Comparison of ENCODE assay signal across 21 cellular contexts in the genomic region with DNA sequence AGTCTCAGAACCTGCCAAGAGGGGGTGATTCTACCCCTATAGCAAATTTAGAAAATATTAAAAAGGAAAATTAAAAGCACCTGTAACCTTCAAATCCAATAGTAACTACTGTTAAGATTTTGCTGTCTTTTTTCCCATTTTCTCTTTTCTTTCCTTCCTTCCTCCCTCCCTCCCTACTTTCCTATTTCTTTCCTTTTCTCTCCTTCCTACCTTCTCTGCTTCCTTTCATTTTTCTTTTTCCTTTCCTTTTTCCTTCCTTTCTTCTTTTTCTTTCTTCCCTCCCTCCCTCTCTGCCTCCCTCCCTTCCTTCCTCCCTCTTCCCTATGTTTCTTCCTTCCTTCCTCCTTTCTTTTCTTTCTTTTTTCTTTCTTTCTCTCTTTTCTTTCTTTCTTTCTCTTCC.
DNase-seq lines count a peak whose midpoint lies in the region; ATAC-seq, FAIRE-seq and TF ChIP-seq lines count a peak whose summit lies in the region.
"Had no signal": no experiment of that assay in that cellular context is flagged by ENCODE, and none has a peak within 500 bp of the region (broad histone marks: within the 10 kb centered on the region; RNA-seq: fewer than 3 reads in every experiment).

No MANE protein-coding gene starts in this region.

- H2AFZ ChIP-seq in HepG2 (ENCODE audit: low read length): no peak overlapping the region
- H2AFZ ChIP-seq in K562 (ENCODE audit: low read depth, low read length): no peak overlapping the region

- H3K4me3 ChIP-seq in HepG2 (replicated peaks in 1 of 3; ENCODE audit: insufficient read depth in 1 of 3, low read depth in 2 of 3, low read length in 3 of 3) (no peak overlapping the region), right lobe of liver (no peak overlapping the region), K562 (no peak overlapping the region)
- H3K4me3 ChIP-seq: A549; BLaER1 treated with 17β-estradiol and CSF1 and Interleukin-3, amounts not matched to agents 10 nM and 100 nM had no signal

- no peaks in the 10 kb centered on the region for H3K36me3 Mint-ChIP-seq in nephron progenitor cell (ENCODE audit: low read depth)
- no peaks in the 10 kb centered on the region for H3K36me3 Mint-ChIP-seq in activated T-helper 17 cell treated with anti-CD3 and anti-CD28 coated beads, Interleukin-2, amount 50 U/mL, for 72 hours (ENCODE audit: low read depth)
- H3K36me3 Mint-ChIP-seq: CD8-positive, alpha-beta T cell had no signal

- POLR2A ChIA-PET in HepG2 (lab: Yijun Ruan, JAX) (no interaction called here), K562 (lab: Yijun Ruan, JAX) (interaction anchor here (1.9 kb wide), 1 partner anchor 15 kb away, joined by 7 read pairs; no protein-coding TSS in a partner anchor)

- H3K27ac ChIP-seq in HepG2 (ENCODE audit: extremely low read length, insufficient read depth, low read length): no peak overlapping the region
- no peak overlapping the region for H3K27ac ChIP-seq in right lobe of liver
- no peak overlapping the region for H3K27ac ChIP-seq in K562 (ENCODE audit: extremely low read depth, low read depth, low read length)
- H3K27ac ChIP-seq: 22Rv1; A549; BLaER1 treated with 17β-estradiol and CSF1 and Interleukin-3, amounts not matched to agents 10 nM and 100 nM; C4-2B had no signal

- H3K9me3 Mint-ChIP-seq in nephron progenitor cell: no peaks in the 10 kb centered on the region
- no peaks in the 10 kb centered on the region for H3K9me3 Mint-ChIP-seq in activated T-helper 17 cell treated with anti-CD3 and anti-CD28 coated beads, Interleukin-2, amount 50 U/mL, for 72 hours
- H3K9me3 Mint-ChIP-seq: CD4-positive, alpha-beta T cell; CD8-positive, alpha-beta T cell had no signal

- TF ChIP-seq CTCF in HepG2 (CRISPR knock-in tag; IDR thresholded peaks at IDR 0.05): no peak
- TF ChIP-seq CTCF in right lobe of liver (IDR thresholded peaks at IDR 0.05): no peak
- TF ChIP-seq CTCF in K562 (IDR thresholded peaks at IDR 0.05 in 2 of 3, conservative IDR thresholded peaks at IDR 0.05 in 1 of 3; ENCODE audit: insufficient read depth in 2 of 3, low read depth in 1 of 3, low read length in 3 of 3): no peak
- no peak for TF ChIP-seq CTCF in nephron progenitor cell (IDR thresholded peaks at IDR 0.05)

- H3K27me3 Mint-ChIP-seq in nephron progenitor cell (ENCODE audit: low read depth, poor library complexity): no peaks in the 10 kb centered on the region
- H3K27me3 Mint-ChIP-seq in activated T-helper 17 cell treated with anti-CD3 and anti-CD28 coated beads, Interleukin-2, amount 50 U/mL, for 72 hours: no peaks in the 10 kb centered on the region

- H4K20me1 ChIP-seq in HepG2 (ENCODE audit: insufficient read depth, low read length) (no peaks in the 10 kb centered on the region), K562 (replicated peaks; ENCODE audit: control insufficient read depth, insufficient read depth, low read length) (no peaks in the 10 kb centered on the region)
- H4K20me1 ChIP-seq: BLaER1 treated with 17β-estradiol and CSF1 and Interleukin-3, amounts not matched to agents 10 nM and 100 nM had no signal

- H3K79me2 ChIP-seq in HepG2 (ENCODE audit: insufficient read depth, low read length): no peaks in the 10 kb centered on the region
- no peaks in the 10 kb centered on the region for H3K79me2 ChIP-seq in K562 (ENCODE audit: control insufficient read depth, insufficient read depth, low read length)

- in situ Hi-C loops in HepG2 (cut with HindIII; ENCODE audit: extremely low pct_ligation_motif_present, low pct_unique_long_range_greater_than_20kb) (no loop called here), K562 (cut with MboI) (no loop called here)

- BruUV-seq in HepG2 (replicated peaks; lab: Mats Ljungman, UMichigan): no TSS peak
- no TSS peak for BruUV-seq in K562 (replicated peaks; lab: Mats Ljungman, UMichigan)

- H3K36me3 ChIP-seq in HepG2 (replicated peaks in 1 of 2; ENCODE audit: control insufficient read depth in 1 of 2, insufficient read depth in 2 of 2, low read length in 2 of 2): no peaks in the 10 kb centered on the region
- no peaks in the 10 kb centered on the region for H3K36me3 ChIP-seq in right lobe of liver
- no peaks in the 10 kb centered on the region for H3K36me3 ChIP-seq in K562 (ENCODE audit: control insufficient read depth, insufficient read depth, low read length)
- H3K36me3 ChIP-seq: BLaER1 treated with 17β-estradiol and CSF1 and Interleukin-3, amounts not matched to agents 10 nM and 100 nM had no signal

- no peaks in the 10 kb centered on the region for H3K9me3 ChIP-seq in HepG2 (ENCODE audit: low read length)
- H3K9me3 ChIP-seq in right lobe of liver: no peaks in the 10 kb centered on the region
- H3K9me3 ChIP-seq in K562 (replicated peaks; ENCODE audit: control insufficient read depth, insufficient read depth, low read depth, low read length): no peaks in the 10 kb centered on the region
- H3K9me3 ChIP-seq: A549; BLaER1 treated with 17β-estradiol and CSF1 and Interleukin-3, amounts not matched to agents 10 nM and 100 nM; Caco-2 had no signal

- no peak for ATAC-seq in HepG2
- no peak for ATAC-seq in right lobe of liver
- no peak for ATAC-seq in K562
- ATAC-seq in activated T-helper 17 cell treated with anti-CD3 and anti-CD28 coated beads, Interleukin-2, amount 50 U/mL, for 72 hours (replicated peaks): no peak
- no peak for ATAC-seq in GM21723 (IDR thresholded peaks at IDR 0.05; ENCODE audit: unreplicated experiment)
- ATAC-seq: A549; CD8-positive, alpha-beta T cell had no signal

- H3K27ac Mint-ChIP-seq in nephron progenitor cell: peak overlapping the region; percentile 53
- no peak overlapping the region for H3K27ac Mint-ChIP-seq in activated T-helper 17 cell treated with anti-CD3 and anti-CD28 coated beads, Interleukin-2, amount 50 U/mL, for 72 hours
- H3K27ac Mint-ChIP-seq: B cell; CD4-positive, alpha-beta T cell; CD8-positive, alpha-beta T cell had no signal

- H3K4me1 ChIP-seq in HepG2 (ENCODE audit: insufficient read depth, low read length) (peaks cover 22% of the 10 kb centered on the region), right lobe of liver (no peaks in the 10 kb centered on the region), K562 (replicated peaks in 1 of 2; ENCODE audit: control insufficient read depth in 2 of 2, insufficient read depth in 2 of 2, low read length in 2 of 2) (peaks cover 0 to 9% of the 10 kb centered on the region in 2 experiments; a peak in 2 of 5 replicates)
- H3K4me1 ChIP-seq: A549, Caco-2 had no signal

- no peak for DNase-seq in HepG2 (ENCODE audit: low spot score)
- DNase-seq in right lobe of liver: no peak
- no peak for DNase-seq in K562 (ENCODE audit: extremely low read depth in 1 of 4, low spot score in 3 of 4)
- DNase-seq in nephron progenitor cell: no peak
- DNase-seq: AML-193; Caco-2; Calu3; CD4-positive, alpha-beta T cell; CD8-positive, alpha-beta T cell; DMS79 treated with DMSO at 0.1 percent for 48 hours; GF-D8 had no signal

- H3K27me3 ChIP-seq in HepG2 (ENCODE audit: control insufficient read depth in 1 of 2, insufficient read depth in 2 of 2, low read length in 2 of 2) (no peaks in the 10 kb centered on the region), right lobe of liver (no peaks in the 10 kb centered on the region), K562 (ENCODE audit: control insufficient read depth in 2 of 2, insufficient read depth in 2 of 2, low read length in 2 of 2) (no peaks in the 10 kb centered on the region)

- intact Hi-C loops in HepG2 (cut with micrococcal nuclease; ENCODE audit: unreplicated experiment): no loop called here
- intact Hi-C loops in right lobe of liver (cut with DNase I): no loop called here
- intact Hi-C loops in K562 (cut with micrococcal nuclease): no loop called here

- H3K4me3 Mint-ChIP-seq in nephron progenitor cell: no peak overlapping the region
- H3K4me3 Mint-ChIP-seq in activated T-helper 17 cell treated with anti-CD3 and anti-CD28 coated beads, Interleukin-2, amount 50 U/mL, for 72 hours: no peak overlapping the region
- H3K4me3 Mint-ChIP-seq: B cell; CD4-positive, alpha-beta T cell; CD8-positive, alpha-beta T cell had no signal

- H3K9ac ChIP-seq in HepG2 (ENCODE audit: insufficient read depth, low read depth, low read length) (no peak overlapping the region), K562 (ENCODE audit: insufficient read depth in 1 of 2, low read depth in 2 of 2, low read length in 2 of 2) (no peak overlapping the region)
- H3K9ac ChIP-seq: BLaER1 treated with 17β-estradiol and CSF1 and Interleukin-3, amounts not matched to agents 10 nM and 100 nM had no signal

- H3K4me1 Mint-ChIP-seq in nephron progenitor cell: no peaks in the 10 kb centered on the region
- no peaks in the 10 kb centered on the region for H3K4me1 Mint-ChIP-seq in activated T-helper 17 cell treated with anti-CD3 and anti-CD28 coated beads, Interleukin-2, amount 50 U/mL, for 72 hours

- H3K9me1 ChIP-seq in K562 (ENCODE audit: control insufficient read depth, insufficient read depth, low read length): no peaks in the 10 kb centered on the region

- FAIRE-seq in HepG2 (lab: Jason Lieb, UNC) (no peak), K562 (lab: Jason Lieb, UNC) (no peak)
- FAIRE-seq: A549, D721Med, GM12891, GM19239 had no signal

- H3K4me2 ChIP-seq in HepG2 (ENCODE audit: low read depth, low read length): no peak overlapping the region
- H3K4me2 ChIP-seq in K562 (ENCODE audit: insufficient read depth, low read length): no peak overlapping the region
- H3K4me2 ChIP-seq: A549; BLaER1 treated with 17β-estradiol and CSF1 and Interleukin-3, amounts not matched to agents 10 nM and 100 nM had no signal

- TF ChIP-seq EP300 in HepG2 (IDR thresholded peaks at IDR 0.05; ENCODE audit: low read depth in 2 of 2, low read length in 2 of 2): no peak
- TF ChIP-seq EP300 in HepG2 (CRISPR knock-in tag; IDR thresholded peaks at IDR 0.05; ENCODE audit: borderline replicate concordance): no peak
- no peak for TF ChIP-seq EP300 in K562 (IDR thresholded peaks at IDR 0.05; ENCODE audit: low read length)

- TF ChIP-seq RAD21 in HepG2 (CRISPR knock-in tag; IDR thresholded peaks at IDR 0.05) (no peak), K562 (CRISPR knock-in tag; conservative IDR thresholded peaks at IDR 0.05 in 1 of 2, IDR thresholded peaks at IDR 0.05 in 1 of 2) (no peak)

- no peak for TF ChIP-seq POLR2A in HepG2 (IDR thresholded peaks at IDR 0.05; ENCODE audit: insufficient read depth in 1 of 2, low read depth in 2 of 2, low read length in 2 of 2)
- TF ChIP-seq POLR2A in right lobe of liver (IDR thresholded peaks at IDR 0.05): no peak
- no peak for TF ChIP-seq POLR2A in K562 (conservative IDR thresholded peaks at IDR 0.05)

- CTCF ChIA-PET in HepG2 (lab: Yijun Ruan, JAX; ENCODE audit: low intra/inter-chr PET ratio, low total read pairs): no interaction called here
- CTCF ChIA-PET in K562 (lab: Yijun Ruan, JAX; ENCODE audit: low intra/inter-chr PET ratio): no interaction called here

TF ChIP-seq in HepG2, 621 proteins besides CTCF, POLR2A, EP300 and RAD21 (continues in another document):
- TF ChIP-seq HNRNPK (IDR thresholded peaks at IDR 0.05; ENCODE audit: low read depth, low read length, poor library complexity, severe bottlenecking) (peak; percentile 63), SP1 (IDR thresholded peaks at IDR 0.05) (no peak), SP1 (CRISPR knock-in tag; IDR thresholded peaks at IDR 0.05) (no peak)

TF ChIP-seq in K562, 482 proteins besides CTCF, POLR2A, EP300 and RAD21 (continues in another document):
- TF ChIP-seq TBL1XR1 (IDR thresholded peaks at IDR 0.05; ENCODE audit: low read length in 2 of 2) (no peak), FOXJ3 (CRISPR knock-in tag; IDR thresholded peaks at IDR 0.05) (no peak), SMC3 (conservative IDR thresholded peaks at IDR 0.05; ENCODE audit: insufficient read depth, low read depth, low read length) (no peak)
